Comparison of ENCODE assay signal across 8 cellular contexts in the genomic region with DNA sequence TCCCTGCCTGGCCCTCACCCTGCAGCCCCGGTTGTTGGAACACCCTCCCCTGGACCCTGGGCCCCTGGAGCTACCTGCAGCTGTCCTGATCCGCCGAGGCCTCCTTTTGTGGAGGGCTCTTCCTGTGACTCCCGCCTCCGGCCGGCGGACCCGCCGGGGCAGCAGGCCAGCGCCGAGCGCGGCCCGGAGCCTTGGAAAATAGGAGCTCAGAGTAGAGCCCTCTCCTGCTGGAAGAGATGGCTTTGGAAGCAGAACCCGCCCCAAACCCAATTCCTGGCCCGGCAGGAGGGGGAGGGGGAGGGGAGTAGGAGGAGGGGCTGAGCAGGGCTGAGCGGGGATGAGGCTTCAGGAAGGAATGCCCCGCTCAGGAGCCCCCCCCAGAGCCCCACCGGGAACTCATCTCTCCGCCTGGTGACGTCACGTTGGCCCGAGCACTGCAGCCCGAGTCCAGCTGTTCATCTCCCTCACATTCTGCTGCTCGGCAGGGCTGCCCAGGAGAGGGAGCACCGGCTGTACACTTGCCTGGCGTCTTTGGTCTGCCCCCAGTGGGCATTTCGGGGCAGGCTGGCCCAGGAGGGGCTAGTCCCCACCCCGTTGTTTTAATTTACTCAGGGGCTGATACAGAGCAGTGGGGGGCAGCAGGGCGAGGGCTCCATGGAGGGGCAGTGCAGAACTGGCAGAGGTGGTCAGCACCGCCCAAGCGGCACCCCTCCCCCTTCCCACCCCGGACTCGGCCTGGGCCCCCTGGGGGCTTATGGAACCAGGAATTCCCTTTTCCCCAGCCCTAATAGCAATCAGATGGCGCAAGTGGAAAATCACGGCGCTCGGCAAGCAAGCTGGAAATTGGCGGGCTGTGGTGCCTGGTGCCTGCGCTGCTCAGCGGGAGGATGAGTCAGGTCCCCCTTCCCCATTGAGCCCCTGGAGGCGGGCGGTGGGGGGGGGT. TPM values are rescaled to one million over a fixed set of nuclear protein-coding genes. Genes with fewer than 3 reads are reported as not detected.
DNase-seq lines count a peak whose midpoint lies in the region; ATAC-seq and TF ChIP-seq lines count a peak whose summit lies in the region.

A gene with protein sequence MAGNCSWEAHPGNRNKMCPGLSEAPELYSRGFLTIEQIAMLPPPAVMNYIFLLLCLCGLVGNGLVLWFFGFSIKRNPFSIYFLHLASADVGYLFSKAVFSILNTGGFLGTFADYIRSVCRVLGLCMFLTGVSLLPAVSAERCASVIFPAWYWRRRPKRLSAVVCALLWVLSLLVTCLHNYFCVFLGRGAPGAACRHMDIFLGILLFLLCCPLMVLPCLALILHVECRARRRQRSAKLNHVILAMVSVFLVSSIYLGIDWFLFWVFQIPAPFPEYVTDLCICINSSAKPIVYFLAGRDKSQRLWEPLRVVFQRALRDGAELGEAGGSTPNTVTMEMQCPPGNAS (minus strand): TSS at position 238 of the 943 bp plus-strand sequence. CDS start 3,345 bp downstream, outside the sequence.

- TF ChIP-seq CTCF in CD14-positive monocyte (IDR thresholded peaks at IDR 0.05) (peak; percentile 37), PC-3 (conservative IDR thresholded peaks at IDR 0.05; ENCODE audit: low read depth, low read length) (peak; percentile 53), fibroblast of the aortic adventitia (IDR thresholded peaks at IDR 0.05; ENCODE audit: insufficient read depth, low read length) (peak; percentile 84), neural progenitor cell (IDR thresholded peaks at IDR 0.05) (peak; percentile 53)

- H3K27ac ChIP-seq in PC-3 (ENCODE audit: low read length), result no peak within 1 kb of the TSS
- H3K27ac ChIP-seq in neural progenitor cell, result no peak within 1 kb of the TSS

- no peaks in the 10 kb centered on the region for H4K20me1 ChIP-seq in PC-3 (ENCODE audit: low read length)
- H4K20me1 ChIP-seq in neural progenitor cell (ENCODE audit: low read depth), result no peaks in the 10 kb centered on the region

- POLR2A ChIA-PET in PC-3 (lab: Charles Lee; ENCODE audit: unreplicated experiment), result no interaction called here

- H3K27me3 ChIP-seq in PC-3 (ENCODE audit: low read length) (no peaks in the 10 kb centered on the region), neural progenitor cell (peaks cover 9% of the 10 kb centered on the region)

- no peak within 1 kb of the TSS for H2AFZ ChIP-seq in PC-3 (ENCODE audit: low read length)
- H2AFZ ChIP-seq in neural progenitor cell (replicated peaks), result peak within 1 kb of the TSS; percentile 91

- H3K9me3 Mint-ChIP-seq in CD14-positive monocyte (peaks cover 0 to 3% (median 2%) of the 10 kb centered on the region in 7 donors), neural progenitor cell (no peaks in the 10 kb centered on the region)

- no peak for DNase-seq in CD14-positive monocyte (ENCODE audit: low spot score)
- DNase-seq in PC-3, result peak; percentile 20
- peak; percentile 92 for DNase-seq in fibroblast of the aortic adventitia (ENCODE audit: low read depth)
- peak; percentile 70 for DNase-seq in neural progenitor cell (ENCODE audit: low spot score)
- DNase-seq in GDM1 (lab: John Stamatoyannopoulos, UW), result no peak
- DNase-seq in NCI-H510A (lab: John Stamatoyannopoulos, UW), result no peak

- intact Hi-C loops in CD14-positive monocyte (cut with micrococcal nuclease), result no loop called here
- intact Hi-C loops in PC-3 (cut with micrococcal nuclease), result no loop called here

- no peaks in the 10 kb centered on the region for H3K9me2 ChIP-seq in PC-3 (replicated peaks; ENCODE audit: low read length)

- peaks cover 39% of the 10 kb centered on the region for H3K4me1 Mint-ChIP-seq in CD14-positive monocyte
- peaks cover 33% of the 10 kb centered on the region for H3K4me1 Mint-ChIP-seq in neural progenitor cell

- H3K9ac ChIP-seq in PC-3 (ENCODE audit: low read length) (no peak within 1 kb of the TSS), neural progenitor cell (no peak within 1 kb of the TSS)

- peak within 1 kb of the TSS; percentile 8; the same call in 1 of the 2 replicates for H3K4me2 ChIP-seq in PC-3 (ENCODE audit: low read length)
- peak within 1 kb of the TSS; percentile 92 for H3K4me2 ChIP-seq in neural progenitor cell

- H3K27me3 Mint-ChIP-seq in CD14-positive monocyte (ENCODE audit: low read depth in 3 of 3), result peaks cover 31 to 57% (median 55%) of the 10 kb centered on the region in 3 donors
- H3K27me3 Mint-ChIP-seq in neural progenitor cell (ENCODE audit: insufficient read depth, low read depth), result peaks cover 13% of the 10 kb centered on the region

- ATAC-seq in PC-3, result no peak
- ATAC-seq in HG02678 (IDR thresholded peaks at IDR 0.05; ENCODE audit: unreplicated experiment), result no peak
- ATAC-seq in GM18511 (IDR thresholded peaks at IDR 0.05; ENCODE audit: unreplicated experiment), result no peak

- H3K36me3 ChIP-seq in PC-3 (ENCODE audit: low read depth, low read length) (no peaks in the 10 kb centered on the region), neural progenitor cell (no peaks in the 10 kb centered on the region)

- H3K79me2 ChIP-seq in PC-3 (ENCODE audit: low read length) (no peaks in the 10 kb centered on the region), neural progenitor cell (ENCODE audit: low read depth) (no peaks in the 10 kb centered on the region)

- CTCF ChIA-PET in PC-3 (lab: Charles Lee), result no interaction called here

- H3K27ac Mint-ChIP-seq in CD14-positive monocyte (peak within 1 kb of the TSS in 1 of 7 donors; percentile 71), neural progenitor cell (no peak within 1 kb of the TSS)

- H3F3A ChIP-seq in PC-3 (ENCODE audit: low read length, unreplicated experiment) (no peaks in the 10 kb centered on the region), neural progenitor cell (ENCODE audit: low read depth) (peaks cover 23% of the 10 kb centered on the region)

- no TSS peak for BruUV-seq in PC-3 (replicated peaks; lab: Mats Ljungman, UMichigan)

- H3K4me3 ChIP-seq in PC-3 (ENCODE audit: low read length), result no peak within 1 kb of the TSS
- H3K4me3 ChIP-seq in fibroblast of the aortic adventitia (ENCODE audit: low read depth, low read length), result peak within 1 kb of the TSS; percentile 77
- H3K4me3 ChIP-seq in neural progenitor cell, result peak within 1 kb of the TSS; percentile 42

- H3K36me3 Mint-ChIP-seq in CD14-positive monocyte (peaks cover 3% of the 10 kb centered on the region in 2 donors), neural progenitor cell (no peaks in the 10 kb centered on the region)

- H3K9me3 ChIP-seq in PC-3 (ENCODE audit: low read length), result no peaks in the 10 kb centered on the region
- no peaks in the 10 kb centered on the region for H3K9me3 ChIP-seq in neural progenitor cell (ENCODE audit: low read depth)

- H3K4me3 Mint-ChIP-seq in CD14-positive monocyte, result peak within 1 kb of the TSS; percentile 9 to 77
- H3K4me3 Mint-ChIP-seq in neural progenitor cell, result peak within 1 kb of the TSS; percentile 50

- H3K4me1 ChIP-seq in PC-3 (ENCODE audit: insufficient read depth, low read length) (peaks cover 24% of the 10 kb centered on the region), neural progenitor cell (peaks cover 39% of the 10 kb centered on the region)

RNA-seq across cellular contexts. Expression of the gene that starts here (rescaled TPM):
- under 1 TPM in 1 of 2 donors, not detected in 1; 0.22 TPM for polyA plus RNA-seq in CD14-positive monocyte
- total RNA-seq in PC-3 (2014; rRNA removed) (not detected in 2 replicates), fibroblast of the aortic adventitia (ENCODE audit: low replicate concordance) (34.3 and 41.8 TPM in 2 replicates), neural progenitor cell (ENCODE audit: low replicate concordance) (0.56 and 3.5 TPM in 2 replicates)

Comparison
In these comparisons a context has a peak if more than half of its experiments do, and no peak if none do; other contexts are left out.
1. Peak in DNase-seq and H3K4me2 ChIP-seq in PC-3; RNA of the gene not detected or under 1 TPM.
2. DNase-seq: peak in fibroblast of the aortic adventitia (single experiment) and neural progenitor cell (single experiment); none in CD14-positive monocyte (single experiment), GDM1 (single experiment) and NCI-H510A (single experiment).
3. Peak in every context shown above with its lines, with median percentiles within 50 percentile points of each other: CTCF ChIP-seq.